18 cellular contexts compared by ENCODE assay signal in genomic region chr12:132495629-132496207, GRCh38.
"Had no signal": no experiment of that assay in that cellular context is flagged by ENCODE, and none has a peak within 500 bp of the region (broad histone marks: within the 10 kb centered on the region; RNA-seq: fewer than 3 reads in every experiment).

No MANE protein-coding gene starts in this region.

- H3K27me3 Mint-ChIP-seq: activated naive CD8-positive, alpha-beta T cell treated with anti-CD3 and anti-CD28 coated beads for 36 hours; stimulated activated naive B cell treated with anti-CD40 and anti-IgM and Interleukin-4, amounts not matched to agents 10 μg/mL and 1 μg/mL and 100 μg/mL, for 72 hours had no signal

- ATAC-seq: activated T-cell treated with anti-CD3 and anti-CD28 coated beads, Interleukin-2, amount 50 U/mL, for 4 hours; foreskin keratinocyte; left ventricle myocardium superior; stimulated activated naive B cell treated with anti-CD40 and anti-IgM and Interleukin-4, amounts not matched to agents 10 μg/mL and 1 μg/mL and 100 μg/mL, for 72 hours had no signal

- H3K9me3 Mint-ChIP-seq: activated naive CD8-positive, alpha-beta T cell treated with anti-CD3 and anti-CD28 coated beads for 36 hours; activated T-cell treated with anti-CD3 and anti-CD28 coated beads, Interleukin-2, amount 50 U/mL, for 4 hours; stimulated activated naive B cell treated with anti-CD40 and anti-IgM and Interleukin-4, amounts not matched to agents 10 μg/mL and 1 μg/mL and 100 μg/mL, for 72 hours; T-helper 2 cell treated with Interferon-gamma antibody and Interleukin-4, amounts not matched to agents 5 μg/mL and 100 μg/mL, for 36 hours had no signal

- H3K27me3 ChIP-seq: foreskin keratinocyte, heart left ventricle, right atrium auricular region, upper lobe of left lung had no signal

- H3K4me3 Mint-ChIP-seq: activated naive CD8-positive, alpha-beta T cell treated with anti-CD3 and anti-CD28 coated beads for 36 hours; activated T-cell treated with anti-CD3 and anti-CD28 coated beads, Interleukin-2, amount 50 U/mL, for 4 hours; stimulated activated naive B cell treated with anti-CD40 and anti-IgM and Interleukin-4, amounts not matched to agents 10 μg/mL and 1 μg/mL and 100 μg/mL, for 72 hours; T-helper 2 cell treated with Interferon-gamma antibody and Interleukin-4, amounts not matched to agents 5 μg/mL and 100 μg/mL, for 36 hours had no signal

- H3K27ac Mint-ChIP-seq: T-helper 2 cell treated with Interferon-gamma antibody and Interleukin-4, amounts not matched to agents 5 μg/mL and 100 μg/mL, for 36 hours had no signal

- DNase-seq: activated CD4-positive, alpha-beta T cell treated with anti-CD3 and anti-CD28 coated beads, Interleukin-2, amount 50 U/mL, for 4 hours; activated CD4-positive, CD25-positive, alpha-beta regulatory T cell treated with anti-CD3 and anti-CD28 coated beads, Interleukin-2, amount 50 U/mL, for 72 hours; activated gamma-delta T cell treated with Interleukin-2 at 50 U/mL for 16 hours; activated naive CD8-positive, alpha-beta T cell treated with anti-CD3 and anti-CD28 coated beads for 36 hours; activated T-cell treated with anti-CD3 and anti-CD28 coated beads, Interleukin-2, amount 50 U/mL, for 4 hours; anterior cingulate cortex; foreskin keratinocyte; heart left ventricle; islet precursor cell; left ventricle myocardium superior; mesenchymal stem cell; stimulated activated CD4-positive, alpha-beta T cell treated with anti-CD3 and anti-CD28 coated beads, Interleukin-1b, Interleukin-23, amount 100 ng/mL, for 48 hours; stimulated activated naive B cell treated with anti-CD40 and anti-IgM and Interleukin-4, amounts not matched to agents 10 μg/mL and 1 μg/mL and 100 μg/mL, for 72 hours had no signal

- H3K27ac ChIP-seq: foreskin keratinocyte, upper lobe of left lung had no signal

- H3K36me3 ChIP-seq: right atrium auricular region, upper lobe of left lung had no signal

- H3K4me3 ChIP-seq: heart left ventricle, right atrium auricular region, upper lobe of left lung had no signal

- H3K9me3 ChIP-seq: heart left ventricle, right atrium auricular region, upper lobe of left lung had no signal

- FAIRE-seq: colon, endothelial cell of umbilical vein had no signal
